2 cellular contexts compared by ENCODE assay signal in the genomic region with DNA sequence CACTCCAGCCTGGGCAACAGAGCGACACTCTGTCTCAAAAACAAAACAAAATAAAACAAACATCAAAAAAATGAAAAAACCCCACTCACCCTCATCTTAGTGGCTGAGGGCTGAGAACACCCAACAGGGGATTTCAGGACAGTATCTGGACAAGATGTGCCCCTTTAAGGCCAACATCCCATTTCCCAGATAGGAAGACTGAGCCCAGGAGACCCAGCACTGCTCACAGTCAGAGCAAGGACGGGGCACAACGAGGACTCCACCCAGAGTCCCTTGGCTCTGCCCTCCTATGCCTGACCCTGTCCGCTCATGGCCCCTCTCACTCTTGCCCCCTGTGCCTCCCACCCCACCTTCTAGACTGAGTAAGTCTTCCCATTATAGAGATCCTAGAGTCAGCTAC.
TF ChIP-seq lines count a peak whose summit lies in the region.

No MANE protein-coding gene starts in this region.

TF ChIP-seq in HCT116, 20 proteins besides CTCF, POLR2A, EP300 and RAD21:
- TF ChIP-seq EGR1 (IDR thresholded peaks at IDR 0.05; ENCODE audit: low read depth): no peak
- TF ChIP-seq, protein P1, sequence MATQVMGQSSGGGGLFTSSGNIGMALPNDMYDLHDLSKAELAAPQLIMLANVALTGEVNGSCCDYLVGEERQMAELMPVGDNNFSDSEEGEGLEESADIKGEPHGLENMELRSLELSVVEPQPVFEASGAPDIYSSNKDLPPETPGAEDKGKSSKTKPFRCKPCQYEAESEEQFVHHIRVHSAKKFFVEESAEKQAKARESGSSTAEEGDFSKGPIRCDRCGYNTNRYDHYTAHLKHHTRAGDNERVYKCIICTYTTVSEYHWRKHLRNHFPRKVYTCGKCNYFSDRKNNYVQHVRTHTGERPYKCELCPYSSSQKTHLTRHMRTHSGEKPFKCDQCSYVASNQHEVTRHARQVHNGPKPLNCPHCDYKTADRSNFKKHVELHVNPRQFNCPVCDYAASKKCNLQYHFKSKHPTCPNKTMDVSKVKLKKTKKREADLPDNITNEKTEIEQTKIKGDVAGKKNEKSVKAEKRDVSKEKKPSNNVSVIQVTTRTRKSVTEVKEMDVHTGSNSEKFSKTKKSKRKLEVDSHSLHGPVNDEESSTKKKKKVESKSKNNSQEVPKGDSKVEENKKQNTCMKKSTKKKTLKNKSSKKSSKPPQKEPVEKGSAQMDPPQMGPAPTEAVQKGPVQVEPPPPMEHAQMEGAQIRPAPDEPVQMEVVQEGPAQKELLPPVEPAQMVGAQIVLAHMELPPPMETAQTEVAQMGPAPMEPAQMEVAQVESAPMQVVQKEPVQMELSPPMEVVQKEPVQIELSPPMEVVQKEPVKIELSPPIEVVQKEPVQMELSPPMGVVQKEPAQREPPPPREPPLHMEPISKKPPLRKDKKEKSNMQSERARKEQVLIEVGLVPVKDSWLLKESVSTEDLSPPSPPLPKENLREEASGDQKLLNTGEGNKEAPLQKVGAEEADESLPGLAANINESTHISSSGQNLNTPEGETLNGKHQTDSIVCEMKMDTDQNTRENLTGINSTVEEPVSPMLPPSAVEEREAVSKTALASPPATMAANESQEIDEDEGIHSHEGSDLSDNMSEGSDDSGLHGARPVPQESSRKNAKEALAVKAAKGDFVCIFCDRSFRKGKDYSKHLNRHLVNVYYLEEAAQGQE (IDR thresholded peaks at IDR 0.05; ENCODE audit: low read depth): no peak
- TF ChIP-seq JUND (IDR thresholded peaks at IDR 0.05): no peak
- TF ChIP-seq EZH2 (IDR thresholded peaks at IDR 0.05): no peak
- no peak for TF ChIP-seq POLR2AphosphoS5 (IDR thresholded peaks at IDR 0.05; ENCODE audit: low read depth, low read length)
- no peak for TF ChIP-seq SIN3A (IDR thresholded peaks at IDR 0.05; ENCODE audit: low read depth)
- TF ChIP-seq TCF7L2 (IDR thresholded peaks at IDR 0.05; ENCODE audit: borderline replicate concordance, extremely low read depth, insufficient read depth, insufficient read length): no peak
- TF ChIP-seq ELF1 (IDR thresholded peaks at IDR 0.05; ENCODE audit: borderline replicate concordance, low read depth): no peak

TF ChIP-seq in HepG2, 621 proteins besides CTCF, POLR2A, EP300 and RAD21:
- TF ChIP-seq SCMH1 (CRISPR knock-in tag; IDR thresholded peaks at IDR 0.05; ENCODE audit: borderline replicate concordance): no peak
- TF ChIP-seq ZNF629 (CRISPR knock-in tag; conservative IDR thresholded peaks at IDR 0.05): peak; percentile 93
- TF ChIP-seq ZMYM2 (CRISPR knock-in tag; IDR thresholded peaks at IDR 0.05): 0 out of 2 replicates have a peak, but pooled peaks have one; percentile 36
- 0 out of 2 replicates have a peak, but pooled peaks have one; percentile 22 for TF ChIP-seq ZMYM3 (CRISPR knock-in tag; IDR thresholded peaks at IDR 0.05)
